In the genomic region with DNA sequence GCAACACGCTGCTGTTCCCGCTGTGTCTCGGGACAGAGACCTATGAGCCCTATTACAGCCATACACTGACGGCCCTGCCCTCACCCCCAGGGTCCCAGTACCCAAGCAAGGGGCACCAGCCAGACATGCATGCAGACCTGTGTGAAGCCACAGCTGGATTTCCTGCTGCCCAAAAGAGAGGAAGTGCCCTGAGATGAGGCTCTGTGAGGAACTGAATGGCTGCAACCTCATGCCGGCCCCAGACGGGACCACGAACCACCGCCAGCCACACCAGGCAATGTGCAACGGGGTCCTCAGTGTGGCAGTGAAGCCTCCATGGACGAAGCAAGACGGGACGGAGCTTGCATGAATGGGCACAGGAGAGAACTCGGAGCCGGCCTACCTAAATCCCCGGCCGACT, we compare ENCODE assay signal across 20 cellular contexts. TPM values are rescaled to one million over a fixed set of nuclear protein-coding genes. Genes with fewer than 3 reads are reported as not detected.
"Had no signal": no experiment of that assay in that cellular context is flagged by ENCODE, and none has a peak within 500 bp of the region (broad histone marks: within the 10 kb centered on the region; RNA-seq: fewer than 3 reads in every experiment).

No MANE protein-coding gene starts in this region.

- H3K4me3 Mint-ChIP-seq: dendritic cell treated with granulocyte-macrophage colony-stimulating factor and Interleukin-4, amounts not matched to agents 40 ng/mL and 50 ng/mL, for 4 days; memory B cell had no signal

- H3K27me3 ChIP-seq: esophagus muscularis mucosa, gastroesophageal sphincter, heart left ventricle, spleen, upper lobe of left lung had no signal

- H3K27me3 Mint-ChIP-seq: dendritic cell treated with granulocyte-macrophage colony-stimulating factor and Interleukin-4, amounts not matched to agents 40 ng/mL and 50 ng/mL, for 4 days; memory B cell; naive B cell; stimulated activated naive B cell treated with anti-CD40 and anti-IgM and Interleukin-4, amounts not matched to agents 10 μg/mL and 1 μg/mL and 100 μg/mL, for 72 hours had no signal

- H3K27ac ChIP-seq: esophagus muscularis mucosa, gastroesophageal sphincter, heart left ventricle, spleen, thoracic aorta, upper lobe of left lung had no signal

- H3K27ac Mint-ChIP-seq: activated T-helper 2 cell treated with anti-CD3 and anti-CD28 coated beads, Interferon-gamma antibody, Interleukin-2, Interleukin-4, amounts not matched to agents 10 μg/mL and 5 μg/mL and 100 μg/mL, durations not matched to agents 14 hours and 24 hours and 36 hours; dendritic cell treated with granulocyte-macrophage colony-stimulating factor and Interleukin-4, amounts not matched to agents 40 ng/mL and 50 ng/mL, for 4 days; memory B cell had no signal

- H3K9me3 Mint-ChIP-seq: activated T-helper 2 cell treated with anti-CD3 and anti-CD28 coated beads, Interferon-gamma antibody, Interleukin-2, Interleukin-4, amounts not matched to agents 10 μg/mL and 5 μg/mL and 100 μg/mL, durations not matched to agents 14 hours and 24 hours and 36 hours; dendritic cell treated with granulocyte-macrophage colony-stimulating factor and Interleukin-4, amounts not matched to agents 40 ng/mL and 50 ng/mL, for 4 days; memory B cell; naive B cell; stimulated activated naive B cell treated with anti-CD40 and anti-IgM and Interleukin-4, amounts not matched to agents 10 μg/mL and 1 μg/mL and 100 μg/mL, for 72 hours had no signal

- DNase-seq: activated CD4-positive, CD25-positive, alpha-beta regulatory T cell treated with anti-CD3 and anti-CD28 coated beads, Interleukin-2, amount 50 U/mL, for 72 hours; activated naive CD4-positive, alpha-beta T cell treated with anti-CD3 and anti-CD28 coated beads, Interleukin-2, amount 50 U/mL, for 16 hours; effector CD8-positive, alpha-beta T cell; heart left ventricle; kidney glomerular epithelial cell; left ventricle myocardium superior; mucosa of descending colon; naive B cell; nucleus accumbens; posterior cingulate gyrus; spleen; stimulated activated naive B cell treated with anti-CD40 and anti-IgM and Interleukin-4, amounts not matched to agents 10 μg/mL and 1 μg/mL and 100 μg/mL, for 72 hours had no signal

- H3K4me3 ChIP-seq: esophagus muscularis mucosa, gastroesophageal sphincter, heart left ventricle, mucosa of descending colon, spleen, thoracic aorta, upper lobe of left lung had no signal

- H3K9me3 ChIP-seq: esophagus muscularis mucosa, gastroesophageal sphincter, heart left ventricle, mucosa of descending colon, spleen, thoracic aorta, upper lobe of left lung had no signal

RNA-seq across cellular contexts. Expression of a gene that starts 55.4 kb away (rescaled TPM):
- total RNA-seq: endothelial cell of umbilical vein had no signal
